Comparison of ENCODE assay signal across 12 cellular contexts in genomic region chr12:49105504-49106120, GRCh38. TPM values are rescaled to one million over a fixed set of nuclear protein-coding genes. Genes with fewer than 3 reads are reported as not detected.
DNase-seq lines count a peak whose midpoint lies in the region; ATAC-seq, FAIRE-seq and TF ChIP-seq lines count a peak whose summit lies in the region.
"Had no signal": no experiment of that assay in that cellular context is flagged by ENCODE, and none has a peak within 500 bp of the region (broad histone marks: within the 10 kb centered on the region; RNA-seq: fewer than 3 reads in every experiment).

No MANE protein-coding gene starts in this region.

- H3K9ac ChIP-seq in IMR-90 (ENCODE audit: low read depth, low read length), result no peak overlapping the region
- H3K9ac ChIP-seq: SK-N-SH had no signal

- H3K4me1 ChIP-seq in ACC112 (ENCODE audit: control insufficient read depth, insufficient read depth, low read length, unreplicated experiment), result peaks cover 27% of the 10 kb centered on the region
- peaks cover 13% of the 10 kb centered on the region for H3K4me1 ChIP-seq in IMR-90 (ENCODE audit: control insufficient read depth, insufficient read depth, low read length)
- peaks cover 18% of the 10 kb centered on the region for H3K4me1 ChIP-seq in hepatocyte (ENCODE audit: insufficient read depth)

- in situ Hi-C loops in IMR-90 (cut with MboI; ENCODE audit: low sequenced_read_pairs), result no loop called here

- POLR2A ChIA-PET in IMR-90 (lab: Charles Lee; ENCODE audit: unreplicated experiment), result no interaction called here

- TF ChIP-seq RAD21 in IMR-90 (IDR thresholded peaks at IDR 0.05; ENCODE audit: low read length), result no peak

- H3K4me3 ChIP-seq in ACC112 (ENCODE audit: low read depth, low read length), result peak overlapping the region; percentile 20; the same call in 1 of the 2 replicates
- H3K4me3 ChIP-seq in IMR-90 (ENCODE audit: insufficient read depth, low read depth, low read length), result no peak overlapping the region
- no peak overlapping the region for H3K4me3 ChIP-seq in bronchial epithelial cell (ENCODE audit: low read depth, low read length)
- no peak overlapping the region for H3K4me3 ChIP-seq in hepatocyte

- H3K9me1 ChIP-seq in IMR-90 (ENCODE audit: insufficient read depth, low read length), result peaks cover 36% of the 10 kb centered on the region

- H3K27me3 Mint-ChIP-seq in natural killer cell (ENCODE audit: low read depth in 2 of 2), result no peaks in the 10 kb centered on the region
- H3K27me3 Mint-ChIP-seq in activated T-cell treated with anti-CD3 and anti-CD28 coated beads, Interleukin-2, amount 50 U/mL, for 4 hours (ENCODE audit: low read depth), result no peaks in the 10 kb centered on the region
- H3K27me3 Mint-ChIP-seq: activated naive CD4-positive, alpha-beta T cell treated with anti-CD3 and anti-CD28 coated beads, Interleukin-2, amount 10 ng/mL, durations not matched to agents 7 days and 5 days had no signal

- peaks cover 39% of the 10 kb centered on the region for H3K79me2 ChIP-seq in ACC112 (ENCODE audit: control insufficient read depth, insufficient read depth, low read length, unreplicated experiment)
- H3K79me2 ChIP-seq in hepatocyte, result peaks cover 50% of the 10 kb centered on the region

- H3K27me3 ChIP-seq in ACC112 (ENCODE audit: insufficient read depth, low read length) (no peaks in the 10 kb centered on the region), IMR-90 (ENCODE audit: control insufficient read depth, insufficient read depth, low read length) (no peaks in the 10 kb centered on the region), bronchial epithelial cell (ENCODE audit: control insufficient read depth, insufficient read depth, low read length) (no peaks in the 10 kb centered on the region), hepatocyte (no peaks in the 10 kb centered on the region)

- CTCF ChIA-PET in IMR-90 (lab: Yijun Ruan, JAX), result interaction anchor here (0.6 kb wide), 1 partner anchor 163 kb away, joined by 5 read pairs; no protein-coding TSS in a partner anchor

- no peak for TF ChIP-seq POLR2A in IMR-90 (IDR thresholded peaks at IDR 0.05; ENCODE audit: low read depth, low read length)

- WGBS in IMR-90 (ENCODE audit: extremely low coverage in 2 of 2, insufficient read length in 1 of 2), 2 experiments, result no CpG with 5 or more reads among the region's 9 CpGs
- WGBS in hepatocyte (ENCODE audit: low lambda C conversion rate, missing lambda C conversion rate), result 85% methylated on average over 9 of the region's 9 CpGs

- no peak overlapping the region for H2BK20ac ChIP-seq in IMR-90 (ENCODE audit: low read depth, low read length)

- H3K4me2 ChIP-seq in IMR-90 (ENCODE audit: low read depth, low read length), result no peak overlapping the region
- H3K4me2 ChIP-seq in hepatocyte, result no peak overlapping the region
- H3K4me2 ChIP-seq: SK-N-SH had no signal

- no peak overlapping the region for H2AK5ac ChIP-seq in IMR-90 (ENCODE audit: low read depth, low read length)

- no peak overlapping the region for H3K4me3 Mint-ChIP-seq in natural killer cell
- H3K4me3 Mint-ChIP-seq in activated T-cell treated with anti-CD3 and anti-CD28 coated beads, Interleukin-2, amount 50 U/mL, for 4 hours, result no peak overlapping the region
- H3K4me3 Mint-ChIP-seq: activated naive CD4-positive, alpha-beta T cell treated with anti-CD3 and anti-CD28 coated beads, Interleukin-2, amount 10 ng/mL, durations not matched to agents 7 days and 5 days had no signal

- H3K4me1 Mint-ChIP-seq in natural killer cell, result peaks cover 32 to 58% of the 10 kb centered on the region in 2 donors
- peaks cover 28% of the 10 kb centered on the region for H3K4me1 Mint-ChIP-seq in activated T-cell treated with anti-CD3 and anti-CD28 coated beads, Interleukin-2, amount 50 U/mL, for 4 hours (ENCODE audit: low read depth)

- TF ChIP-seq CTCF in IMR-90 (conservative IDR thresholded peaks at IDR 0.05; ENCODE audit: low read depth, low read length), result no peak
- TF ChIP-seq CTCF in bronchial epithelial cell (IDR thresholded peaks at IDR 0.05; ENCODE audit: insufficient read depth, low read length, severe bottlenecking), result no peak
- no peak for TF ChIP-seq CTCF in hepatocyte (IDR thresholded peaks at IDR 0.05; ENCODE audit: poor library complexity)
- TF ChIP-seq CTCF in natural killer cell (IDR thresholded peaks at IDR 0.05), result no peak

- H2BK15ac ChIP-seq in IMR-90 (ENCODE audit: low read depth, low read length), result no peak overlapping the region

- H2BK5ac ChIP-seq in IMR-90 (ENCODE audit: low read depth, low read length, poor library complexity, severe bottlenecking), result no peak overlapping the region

- no peak overlapping the region for H3K56ac ChIP-seq in IMR-90 (ENCODE audit: extremely low read depth, insufficient read depth, low read length)

- H4K8ac ChIP-seq in IMR-90 (ENCODE audit: low read depth in 2 of 2, low read length in 2 of 2), result no peak overlapping the region

- intact Hi-C loops in IMR-90 (cut with micrococcal nuclease) (no loop called here), natural killer cell (cut with micrococcal nuclease) (no loop called here), posterior vena cava (cut with DNase I) (no loop called here)

- H3K23ac ChIP-seq in IMR-90 (ENCODE audit: low read depth, low read length), result no peak overlapping the region

- no peaks in the 10 kb centered on the region for H3K9me3 ChIP-seq in IMR-90 (ENCODE audit: control insufficient read depth, insufficient read depth, low read length)
- H3K9me3 ChIP-seq in hepatocyte (ENCODE audit: low read depth), result no peaks in the 10 kb centered on the region
- H3K9me3 ChIP-seq: SK-N-SH had no signal

- peak overlapping the region; percentile 82 for H3K27ac ChIP-seq in ACC112 (ENCODE audit: low read depth, low read length)
- H3K27ac ChIP-seq in IMR-90 (ENCODE audit: insufficient read depth, low read length), result no peak overlapping the region; the same call in 1 of the 2 replicates
- peak overlapping the region; percentile 55 for H3K27ac ChIP-seq in hepatocyte

- H3K18ac ChIP-seq in IMR-90 (ENCODE audit: low read depth, low read length), result no peak overlapping the region

- peaks cover 46 to 74% of the 10 kb centered on the region in 2 experiments for H3K79me1 ChIP-seq in IMR-90 (ENCODE audit: low read depth in 1 of 2, low read length in 2 of 2)

- H3K9me3 Mint-ChIP-seq in natural killer cell, result no peaks in the 10 kb centered on the region
- H3K9me3 Mint-ChIP-seq in activated T-cell treated with anti-CD3 and anti-CD28 coated beads, Interleukin-2, amount 50 U/mL, for 4 hours, result no peaks in the 10 kb centered on the region
- H3K9me3 Mint-ChIP-seq: activated naive CD4-positive, alpha-beta T cell treated with anti-CD3 and anti-CD28 coated beads, Interleukin-2, amount 10 ng/mL, durations not matched to agents 7 days and 5 days had no signal

- no peak for ATAC-seq in IMR-90 (ENCODE audit: low read depth)
- no peak for ATAC-seq in natural killer cell
- no peak for ATAC-seq in HG02852 (IDR thresholded peaks at IDR 0.05; ENCODE audit: unreplicated experiment)
- ATAC-seq in activated T-cell treated with anti-CD3 and anti-CD28 coated beads, Interleukin-2, amount 50 U/mL, for 4 hours, result no peak

- FAIRE-seq in bronchial epithelial cell (lab: Jason Lieb, UNC), result no peak
- FAIRE-seq: D721Med had no signal

- no peak overlapping the region for H2BK120ac ChIP-seq in IMR-90 (ENCODE audit: low read depth, low read length)

- H4K5ac ChIP-seq in IMR-90 (ENCODE audit: low read depth, low read length), result no peak overlapping the region

- dilution Hi-C loops in IMR-90 (cut with HindIII; ENCODE audit: low sequenced_read_pairs, unreplicated experiment), result no loop called here

- H3K27ac Mint-ChIP-seq in natural killer cell, result peak overlapping the region in 1 of 2 donors; percentile 8
- H3K27ac Mint-ChIP-seq: activated naive CD4-positive, alpha-beta T cell treated with anti-CD3 and anti-CD28 coated beads, Interleukin-2, amount 10 ng/mL, durations not matched to agents 7 days and 5 days had no signal

- peaks cover 8% of the 10 kb centered on the region for H3K36me3 Mint-ChIP-seq in natural killer cell
- H3K36me3 Mint-ChIP-seq in activated T-cell treated with anti-CD3 and anti-CD28 coated beads, Interleukin-2, amount 50 U/mL, for 4 hours (ENCODE audit: insufficient read depth), result peaks cover 17% of the 10 kb centered on the region

- H4K91ac ChIP-seq in IMR-90 (ENCODE audit: insufficient read depth, low read depth, low read length), result no peak overlapping the region

- H2AK9ac ChIP-seq in IMR-90 (replicated peaks; ENCODE audit: low read depth, low read length, poor library complexity), result peak overlapping the region; percentile 74

- no peak overlapping the region for H3K4ac ChIP-seq in IMR-90 (ENCODE audit: low read depth, low read length)

- H4K20me1 ChIP-seq in IMR-90 (ENCODE audit: insufficient read depth, low read length), result peaks cover 62% of the 10 kb centered on the region
- H4K20me1 ChIP-seq in hepatocyte (ENCODE audit: insufficient read depth, poor library complexity, severe bottlenecking), result peaks cover 36% of the 10 kb centered on the region

- no peak overlapping the region for H3K14ac ChIP-seq in IMR-90 (replicated peaks; ENCODE audit: low read depth, low read length)

- peaks cover 3% of the 10 kb centered on the region; the same call in 1 of the 2 replicates for H3K36me3 ChIP-seq in ACC112 (ENCODE audit: insufficient read depth, low read length)
- peaks cover 56% of the 10 kb centered on the region for H3K36me3 ChIP-seq in IMR-90 (ENCODE audit: control insufficient read depth, insufficient read depth, low read length)
- peaks cover 20% of the 10 kb centered on the region for H3K36me3 ChIP-seq in bronchial epithelial cell (ENCODE audit: control insufficient read depth, insufficient read depth, low read length)
- no peaks in the 10 kb centered on the region for H3K36me3 ChIP-seq in hepatocyte (replicated peaks; ENCODE audit: insufficient read depth, low read depth)

- H2AFZ ChIP-seq in ACC112 (ENCODE audit: low read length, unreplicated experiment) (no peak overlapping the region), IMR-90 (replicated peaks; ENCODE audit: low read length, poor library complexity) (no peak overlapping the region), hepatocyte (no peak overlapping the region)

- no TSS peak for BruUV-seq in IMR-90 (replicated peaks; lab: Mats Ljungman, UMichigan)

- H3K9me2 ChIP-seq in hepatocyte (replicated peaks; ENCODE audit: insufficient read depth), result no peaks in the 10 kb centered on the region
- H3K9me2 ChIP-seq: SK-N-SH had no signal

- DNase-seq in IMR-90, result no peak
- peak; percentile 67 for DNase-seq in bronchial epithelial cell (ENCODE audit: low read depth)
- DNase-seq in hepatocyte (ENCODE audit: low spot score), result no peak
- DNase-seq in natural killer cell, result no peak
- DNase-seq in posterior vena cava (ENCODE audit: low spot score), result no peak
- no peak for DNase-seq in activated T-cell treated with anti-CD3 and anti-CD28 coated beads, Interleukin-2, amount 50 U/mL, for 4 hours
- DNase-seq: activated naive CD4-positive, alpha-beta T cell treated with anti-CD3 and anti-CD28 coated beads, Interleukin-2, amount 10 ng/mL, durations not matched to agents 7 days and 5 days; mesendoderm; SK-N-SH had no signal

RNA-seq across cellular contexts. Expression of gene LMBR1L, which starts 5.0 kb away (rescaled TPM):
- total RNA-seq in IMR-90 (2012; rRNA removed) (18.1 and 33.0 TPM in 2 replicates), bronchial epithelial cell (24.0 and 26.6 TPM in 2 replicates), hepatocyte (33.3 and 55.1 TPM in 2 replicates), natural killer cell (100 to 1,000 TPM; 262 to 294 (median 271) TPM), posterior vena cava (10 to 100 TPM; 37.7 to 40.8 TPM)
- polyA plus RNA-seq in IMR-90 (2012; rRNA removed) (44.6 and 46.3 TPM in 2 replicates), hepatocyte (74.1 and 79.8 TPM in 2 replicates)
- 14.6 and 27.3 TPM in 2 replicates for polyA plus RNA-seq in IMR-90 (2012; cell fraction: cytosol; rRNA removed)
- 151 and 243 TPM in 2 replicates for polyA plus RNA-seq in IMR-90 (2012; cell fraction: nucleus; rRNA removed; ENCODE audit: low replicate concordance)
- total RNA-seq in activated T-cell treated with anti-CD3 and anti-CD28 coated beads, Interleukin-2, amount 50 U/mL, for 4 hours, result 10 to 100 TPM; 27.5 to 35.5 (median 28.8) TPM

RNA-seq across cellular contexts. Expression of gene DHH, which starts 11.0 kb away (rescaled TPM):
- total RNA-seq in IMR-90 (2012; rRNA removed) (under 0.01 TPM in 2 replicates), bronchial epithelial cell (0.13 TPM in 1 of 2 replicates, not detected in the other), hepatocyte (0.28 TPM in 1 of 2 replicates, not detected in the other), natural killer cell (under 1 TPM; 0.39 to 0.80 (median 0.45) TPM), posterior vena cava (1 to 10 TPM in 1 of 2 donors, under 1 TPM in 1; 0.93 to 2.7 TPM)
- polyA plus RNA-seq in IMR-90 (2012; rRNA removed) (0.01 and 0.07 TPM in 2 replicates), hepatocyte (not detected in 2 replicates)
- 0.01 and 0.05 TPM in 2 replicates for polyA plus RNA-seq in IMR-90 (2012; cell fraction: cytosol; rRNA removed)
- polyA plus RNA-seq in IMR-90 (2012; cell fraction: nucleus; rRNA removed; ENCODE audit: low replicate concordance), result 0.08 and 0.25 TPM in 2 replicates
- total RNA-seq in activated T-cell treated with anti-CD3 and anti-CD28 coated beads, Interleukin-2, amount 50 U/mL, for 4 hours, result under 1 TPM in 1 of 3 donors, not detected in 2; 0.11 TPM

RNA-seq across cellular contexts. Expression of gene TUBA1B, which starts 25.6 kb away (rescaled TPM):
- total RNA-seq in IMR-90 (2012; rRNA removed) (4,476 and 5,195 TPM in 2 replicates), bronchial epithelial cell (253 and 317 TPM in 2 replicates), hepatocyte (652 and 722 TPM in 2 replicates), natural killer cell (100 to 1,000 TPM; 147 to 185 (median 178) TPM), posterior vena cava (100 to 1,000 TPM; 763 to 783 TPM)
- polyA plus RNA-seq in IMR-90 (2012; rRNA removed) (4,221 and 4,665 TPM in 2 replicates), hepatocyte (558 and 608 TPM in 2 replicates)
- 3,130 and 3,490 TPM in 2 replicates for polyA plus RNA-seq in IMR-90 (2012; cell fraction: cytosol; rRNA removed)
- 1,066 and 1,464 TPM in 2 replicates for polyA plus RNA-seq in IMR-90 (2012; cell fraction: nucleus; rRNA removed; ENCODE audit: low replicate concordance)
- 1,000 to 10,000 TPM; 2,095 to 2,519 (median 2,182) TPM for total RNA-seq in activated T-cell treated with anti-CD3 and anti-CD28 coated beads, Interleukin-2, amount 50 U/mL, for 4 hours

RNA-seq across cellular contexts. Expression of gene RHEBL1, which starts 35.8 kb away (rescaled TPM):
- 0.56 and 0.72 TPM in 2 replicates for total RNA-seq in IMR-90 (2012; rRNA removed)
- polyA plus RNA-seq in IMR-90 (2012; rRNA removed), result 0.39 and 0.62 TPM in 2 replicates
- polyA plus RNA-seq in IMR-90 (2012; cell fraction: cytosol; rRNA removed), result 0.49 TPM in 1 of 2 replicates, not detected in the other
- polyA plus RNA-seq in IMR-90 (2012; cell fraction: nucleus; rRNA removed; ENCODE audit: low replicate concordance), result 0.39 and 0.55 TPM in 2 replicates
- total RNA-seq in bronchial epithelial cell, result 0.26 and 0.53 TPM in 2 replicates
- total RNA-seq in hepatocyte, result 0.30 TPM in 1 of 2 replicates, not detected in the other
- not detected in 2 replicates for polyA plus RNA-seq in hepatocyte
- 10 to 100 TPM in 2 of 3 donors, 1 to 10 TPM in 1; 6.3 to 11.6 (median 11.1) TPM for total RNA-seq in natural killer cell
- total RNA-seq in posterior vena cava, result under 1 TPM in 1 of 2 donors, not detected in 1; 0.38 TPM
- total RNA-seq in activated T-cell treated with anti-CD3 and anti-CD28 coated beads, Interleukin-2, amount 50 U/mL, for 4 hours, result 1 to 10 TPM; 4.5 to 5.2 (median 4.5) TPM

RNA-seq across cellular contexts. Expression of gene KMT2D, which starts 45.0 kb away (rescaled TPM):
- total RNA-seq in IMR-90 (2012; rRNA removed), result 6.6 and 10.0 TPM in 2 replicates
- 24.8 and 25.2 TPM in 2 replicates for polyA plus RNA-seq in IMR-90 (2012; rRNA removed)
- polyA plus RNA-seq in IMR-90 (2012; cell fraction: cytosol; rRNA removed), result 11.3 and 13.1 TPM in 2 replicates
- 81.4 and 106 TPM in 2 replicates for polyA plus RNA-seq in IMR-90 (2012; cell fraction: nucleus; rRNA removed; ENCODE audit: low replicate concordance)
- 24.0 and 25.6 TPM in 2 replicates for total RNA-seq in bronchial epithelial cell
- 18.2 and 37.3 TPM in 2 replicates for total RNA-seq in hepatocyte
- polyA plus RNA-seq in hepatocyte, result 31.2 and 39.8 TPM in 2 replicates
- 100 to 1,000 TPM; 164 to 186 (median 182) TPM for total RNA-seq in natural killer cell
- total RNA-seq in posterior vena cava, result 10 to 100 TPM; 59.5 to 63.3 TPM
- total RNA-seq in activated T-cell treated with anti-CD3 and anti-CD28 coated beads, Interleukin-2, amount 50 U/mL, for 4 hours, result 100 to 1,000 TPM; 102 to 106 (median 105) TPM
